9 cellular contexts compared by ENCODE assay signal in genomic region chr15:28152538-28152923, GRCh38. TPM values are rescaled to one million over a fixed set of nuclear protein-coding genes. Genes with fewer than 3 reads are reported as not detected.
DNase-seq lines count a peak whose midpoint lies in the region; ATAC-seq and TF ChIP-seq lines count a peak whose summit lies in the region.
"Not testable (repeated sequence)": the region's sequence is repeated elsewhere in the genome, so short reads cannot be mapped to it uniquely, and the experiment has no call there.
"Had no signal": no experiment of that assay in that cellular context is flagged by ENCODE, and none has a peak within 500 bp of the region (broad histone marks: within the 10 kb centered on the region; RNA-seq: fewer than 3 reads in every experiment).

No MANE protein-coding gene starts in this region.

- POLR2A ChIA-PET in RWPE1 (lab: Yijun Ruan, JAX; ENCODE audit: low non-redundant PET): not testable (repeated sequence)

- H3K9me3 Mint-ChIP-seq in activated naive CD4-positive, alpha-beta T cell treated with anti-CD3 and anti-CD28 coated beads, Interleukin-2, amount 10 ng/mL, durations not matched to agents 7 days and 5 days: peaks cover 18% of the 10 kb centered on the region
- H3K9me3 Mint-ChIP-seq in chondrocyte (ENCODE audit: low read depth): not testable (repeated sequence)
- H3K9me3 Mint-ChIP-seq in neural progenitor cell: peaks cover 25% of the 10 kb centered on the region

- H3K27ac Mint-ChIP-seq in activated naive CD4-positive, alpha-beta T cell treated with anti-CD3 and anti-CD28 coated beads, Interleukin-2, amount 10 ng/mL, durations not matched to agents 7 days and 5 days: peak overlapping the region; percentile 42
- peak overlapping the region; percentile 60 for H3K27ac Mint-ChIP-seq in chondrocyte (ENCODE audit: unreplicated experiment)
- H3K27ac Mint-ChIP-seq in neural progenitor cell: peak overlapping the region; percentile 88

- H3K4me1 ChIP-seq in neural progenitor cell: not testable (repeated sequence)

- H3K4me3 Mint-ChIP-seq in activated naive CD4-positive, alpha-beta T cell treated with anti-CD3 and anti-CD28 coated beads, Interleukin-2, amount 10 ng/mL, durations not matched to agents 7 days and 5 days; chondrocyte (ENCODE audit: unreplicated experiment); neural progenitor cell: not testable (repeated sequence)

- H3K27ac ChIP-seq in 22Rv1 (peak overlapping the region; percentile 47), RWPE1 (peak overlapping the region; percentile 12; the same call in 1 of the 2 replicates)
- H3K27ac ChIP-seq in neural progenitor cell: not testable (repeated sequence)

- not testable (repeated sequence) for H3K4me3 ChIP-seq in neural progenitor cell

- H3K27me3 ChIP-seq in neural progenitor cell: not testable (repeated sequence)

- H3K4me1 Mint-ChIP-seq in activated naive CD4-positive, alpha-beta T cell treated with anti-CD3 and anti-CD28 coated beads, Interleukin-2, amount 10 ng/mL, durations not matched to agents 7 days and 5 days; neural progenitor cell: not testable (repeated sequence)
- H3K4me1 Mint-ChIP-seq in chondrocyte (ENCODE audit: low read depth): peaks cover 24% of the 10 kb centered on the region

- H3K4me2 ChIP-seq in neural progenitor cell: not testable (repeated sequence)

- H4K20me1 ChIP-seq in neural progenitor cell (ENCODE audit: low read depth): not testable (repeated sequence)

- not testable (repeated sequence) for H2AFZ ChIP-seq in neural progenitor cell (replicated peaks)

- H3K36me3 ChIP-seq in neural progenitor cell: not testable (repeated sequence)

- intact Hi-C loops in left ventricle myocardium superior (cut with micrococcal nuclease): not testable (repeated sequence)

- ATAC-seq in left ventricle myocardium superior: peak; percentile 21

- H3K9me3 ChIP-seq in neural progenitor cell (ENCODE audit: low read depth): not testable (repeated sequence)

- H3K79me2 ChIP-seq in neural progenitor cell (ENCODE audit: low read depth): peaks cover 30% of the 10 kb centered on the region

- peaks cover 40% of the 10 kb centered on the region for H3K36me3 Mint-ChIP-seq in activated naive CD4-positive, alpha-beta T cell treated with anti-CD3 and anti-CD28 coated beads, Interleukin-2, amount 10 ng/mL, durations not matched to agents 7 days and 5 days
- not testable (repeated sequence) for H3K36me3 Mint-ChIP-seq in chondrocyte (ENCODE audit: low read depth)
- peaks cover 52% of the 10 kb centered on the region for H3K36me3 Mint-ChIP-seq in neural progenitor cell

- CTCF ChIA-PET in RWPE1 (lab: Yijun Ruan, JAX): interaction anchor here (0.6 kb wide), 1 partner anchor 1209 kb away, joined by 3 read pairs; no protein-coding TSS in a partner anchor
- CTCF ChIA-PET in activated naive CD4-positive, alpha-beta T cell treated with anti-CD3 and anti-CD28 coated beads, Interleukin-2, amount 10 ng/mL, durations not matched to agents 7 days and 5 days (lab: Charles Lee): not testable (repeated sequence)

- not testable (repeated sequence) for H3K27me3 Mint-ChIP-seq in activated naive CD4-positive, alpha-beta T cell treated with anti-CD3 and anti-CD28 coated beads, Interleukin-2, amount 10 ng/mL, durations not matched to agents 7 days and 5 days; chondrocyte (ENCODE audit: low read depth); neural progenitor cell (ENCODE audit: insufficient read depth, low read depth)

- not testable (repeated sequence) for DNase-seq in RWPE1 (ENCODE audit: low spot score); activated naive CD4-positive, alpha-beta T cell treated with anti-CD3 and anti-CD28 coated beads, Interleukin-2, amount 10 ng/mL, durations not matched to agents 7 days and 5 days; chondrocyte (ENCODE audit: low spot score); left ventricle myocardium superior; neural progenitor cell (ENCODE audit: low spot score)

- not testable (repeated sequence) for H3K9ac ChIP-seq in neural progenitor cell

- not testable (repeated sequence) for H3F3A ChIP-seq in neural progenitor cell (ENCODE audit: low read depth)

- not testable (repeated sequence) for TF ChIP-seq CTCF in 22Rv1 (IDR thresholded peaks at IDR 0.05); RWPE1 (conservative IDR thresholded peaks at IDR 0.05; ENCODE audit: low read depth); chondrocyte (IDR thresholded peaks at IDR 0.05); neural progenitor cell (IDR thresholded peaks at IDR 0.05)

RNA-seq across cellular contexts. Expression of gene OCA2, which starts 53.4 kb away (rescaled TPM):
- 0.75 to 3.3 TPM (median 0.82 TPM) in 3 replicates for total RNA-seq in chondrocyte
- 0.15 TPM for total RNA-seq in left ventricle myocardium superior
- 0.65 and 1.0 TPM in 2 replicates for total RNA-seq in neural progenitor cell (ENCODE audit: low replicate concordance)
- total RNA-seq: Calu3; CD4-positive, alpha-beta memory T cell; Daoy had no signal
